In genomic region chr17:72556944-72557826, GRCh38 we compare ENCODE assay signal across 7 cellular contexts.
A peak's percentile ranks its signal among the peaks of the same experiment; 100 is the strongest.
DNase-seq lines count a peak whose midpoint lies in the region; ATAC-seq and TF ChIP-seq lines count a peak whose summit lies in the region.

No MANE protein-coding gene starts in this region.

- peak; percentile 71 for TF ChIP-seq CTCF in coronary artery (IDR thresholded peaks at IDR 0.05)

- DNase-seq in NCI-H524 treated with DMSO at 0.1 percent for 48 hours (lab: John Stamatoyannopoulos, UW) (peak; percentile 41), coronary artery (ENCODE audit: low spot score) (no peak), lung microvascular endothelial cell (ENCODE audit: low read depth in 2 of 2) (peak; percentile 56 to 64)
- DNase-seq in activated CD4-positive, alpha-beta T cell treated with anti-CD3 and anti-CD28 coated beads for 48 hours: peak; percentile 75
- DNase-seq in stimulated activated CD8-positive, alpha-beta memory T cell treated with anti-CD3 and anti-CD28 coated beads, Interleukin-4, amount 100 ng/mL, for 48 hours: peak; percentile 79

- no peak overlapping the region for H3K4me3 ChIP-seq in coronary artery

- ATAC-seq in GM18502 (IDR thresholded peaks at IDR 0.05; ENCODE audit: poor library complexity, unreplicated experiment) (peak; percentile 73), HG03342 (IDR thresholded peaks at IDR 0.05; ENCODE audit: unreplicated experiment) (peak; percentile 62)

- H3K27ac ChIP-seq in coronary artery: no peak overlapping the region
